1 cellular context compared by ENCODE assay signal in genomic region chr16:684067-684794, GRCh38.
TF ChIP-seq lines count a peak whose summit lies in the region.

A gene with protein sequence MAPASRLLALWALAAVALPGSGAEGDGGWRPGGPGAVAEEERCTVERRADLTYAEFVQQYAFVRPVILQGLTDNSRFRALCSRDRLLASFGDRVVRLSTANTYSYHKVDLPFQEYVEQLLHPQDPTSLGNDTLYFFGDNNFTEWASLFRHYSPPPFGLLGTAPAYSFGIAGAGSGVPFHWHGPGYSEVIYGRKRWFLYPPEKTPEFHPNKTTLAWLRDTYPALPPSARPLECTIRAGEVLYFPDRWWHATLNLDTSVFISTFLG (minus strand): TSS chr16:684334. CDS start chr16:684319, 15 bp downstream.

TF ChIP-seq in SK-N-SH, 30 proteins besides CTCF, POLR2A, EP300 and RAD21 (continued from another document):
- 0 out of 2 replicates have a peak, but pooled peaks have one; percentile 12 for TF ChIP-seq REST (IDR thresholded peaks at IDR 0.05; ENCODE audit: low read depth, low read length)
- TF ChIP-seq JUND (IDR thresholded peaks at IDR 0.05), result peak; percentile 6; the same call in 1 of the 2 replicates
- peak; percentile 94 for TF ChIP-seq GABPA (IDR thresholded peaks at IDR 0.05; ENCODE audit: low read depth)
- TF ChIP-seq SIN3A (IDR thresholded peaks at IDR 0.05; ENCODE audit: borderline replicate concordance, low read depth, low read length), result peak; percentile 87; the same call in 1 of the 2 replicates
- TF ChIP-seq MEF2A (IDR thresholded peaks at IDR 0.05; ENCODE audit: borderline replicate concordance, low read depth), result no peak
- TF ChIP-seq YY1 (IDR thresholded peaks at IDR 0.05; ENCODE audit: low read depth), result peak; percentile 84; the same call in 1 of the 2 replicates
- TF ChIP-seq PBX3 (IDR thresholded peaks at IDR 0.05), result peak; percentile 1
